In genomic region chr14:94470311-94470710, GRCh38 we compare ENCODE assay signal across 19 cellular contexts. TPM values are rescaled to one million over a fixed set of nuclear protein-coding genes. Genes with fewer than 3 reads are reported as not detected.
A peak's percentile ranks its signal among the peaks of the same experiment; 100 is the strongest.
DNase-seq lines count a peak whose midpoint lies in the region; TF ChIP-seq lines count a peak whose summit lies in the region.
"Had no signal": no experiment of that assay in that cellular context is flagged by ENCODE, and none has a peak within 500 bp of the region (broad histone marks: within the 10 kb centered on the region; RNA-seq: fewer than 3 reads in every experiment).

No MANE protein-coding gene starts in this region.

- no peak for TF ChIP-seq POLR2A in vagina (IDR thresholded peaks at IDR 0.05)

- no peak overlapping the region for H3K9ac ChIP-seq in H9 (ENCODE audit: extremely low read depth, insufficient read length, low read length)

- H3K9me3 ChIP-seq in DOHH2 (ENCODE audit: control insufficient read depth, insufficient read depth, low read length) (no peaks in the 10 kb centered on the region), H9 (ENCODE audit: control insufficient read depth, low read depth, low read length) (no peaks in the 10 kb centered on the region), vagina (peaks cover 2% of the 10 kb centered on the region)
- H3K9me3 ChIP-seq: BE2C, HAP-1 had no signal

- H3T11ph ChIP-seq in H9 (ENCODE audit: low read length) = no peak overlapping the region

- intact Hi-C loops in vagina (cut with DNase I) = no loop called here

- H4K20me1 ChIP-seq in DOHH2 (ENCODE audit: control insufficient read depth, insufficient read depth, low read depth, low read length) (no peaks in the 10 kb centered on the region), H9 (ENCODE audit: control insufficient read depth, insufficient read depth, insufficient read length) (no peaks in the 10 kb centered on the region)

- no peak overlapping the region for H3K14ac ChIP-seq in H9 (ENCODE audit: insufficient read depth, low read length)

- H3K27me3 Mint-ChIP-seq in H9 (ENCODE audit: low read depth) = peaks cover 17% of the 10 kb centered on the region

- H3K23ac ChIP-seq in H9 (ENCODE audit: insufficient read length, low read depth, low read length) = no peak overlapping the region

- no peak overlapping the region for H4K8ac ChIP-seq in H9 (replicated peaks; ENCODE audit: insufficient read length, low read depth, low read length)

- no peak overlapping the region for H3K56ac ChIP-seq in H9 (ENCODE audit: insufficient read length, low read depth, low read length)

- H4K91ac ChIP-seq in H9 (ENCODE audit: insufficient read length, low read depth, low read length) = no peak overlapping the region

- H3K36me3 ChIP-seq in DOHH2 (ENCODE audit: control insufficient read depth, low read length) = peaks cover 93% of the 10 kb centered on the region
- H3K36me3 ChIP-seq in vagina = no peaks in the 10 kb centered on the region
- H3K36me3 ChIP-seq: BE2C, HAP-1 had no signal

- H3K18ac ChIP-seq in H9 (ENCODE audit: insufficient read length, low read depth, low read length) = no peak overlapping the region

- H3K36me3 Mint-ChIP-seq in H9 (ENCODE audit: insufficient read depth in 1 of 3, low read depth in 3 of 3) = peaks cover 0 to 3% (median 0%) of the 10 kb centered on the region in 3 experiments; a peak in 1 of 7 replicates
- H3K36me3 Mint-ChIP-seq: CD4-positive, CD25-positive, alpha-beta regulatory T cell; CD8-positive, alpha-beta memory T cell had no signal

- TF ChIP-seq CTCF in DOHH2 (IDR thresholded peaks at IDR 0.05; ENCODE audit: low read depth, low read length, poor library complexity, severe bottlenecking) (no peak), H9 (conservative IDR thresholded peaks at IDR 0.05) (no peak), coronary artery (IDR thresholded peaks at IDR 0.05) (no peak), vagina (IDR thresholded peaks at IDR 0.05) (no peak)

- peaks cover 7 to 8% of the 10 kb centered on the region in 2 experiments; a peak in 4 of 5 replicates for H3K9me3 Mint-ChIP-seq in H9

- DNase-seq in H9 (peak; percentile 3), coronary artery (ENCODE audit: low spot score) (peak; percentile 50), vagina (ENCODE audit: extremely low spot score in 2 of 2) (peak; percentile 29 to 40), NCI-H187 treated with DMSO at 0.1 percent for 48 hours (lab: John Stamatoyannopoulos, UW) (no peak), RPMI8226 (no peak)
- DNase-seq: ACHN; BE2C; C1 segment of cervical spinal cord; CD4-positive, CD25-positive, alpha-beta regulatory T cell; CD8-positive, alpha-beta memory T cell; COR-L47; DMS 273 treated with DMSO at 0.1 percent for 48 hours; DMS53; DND-41 had no signal

- no peak overlapping the region for H3K27ac Mint-ChIP-seq in H9
- H3K27ac Mint-ChIP-seq: CD4-positive, CD25-positive, alpha-beta regulatory T cell; CD8-positive, alpha-beta memory T cell had no signal

- no CpG with 5 or more reads among the region's 2 CpGs for WGBS in H9 (ENCODE audit: extremely low coverage, insufficient read length, low lambda C conversion rate)

- no peak overlapping the region for H2BK5ac ChIP-seq in H9 (ENCODE audit: insufficient read length, low read length)

- no peak overlapping the region for H2BK12ac ChIP-seq in H9 (ENCODE audit: insufficient read length, low read depth, low read length)

- H3K9me2 ChIP-seq in DOHH2 (replicated peaks; ENCODE audit: control insufficient read depth, low read length) = no peaks in the 10 kb centered on the region

- no peaks in the 10 kb centered on the region; a peak in 1 of 4 replicates for H3K4me1 Mint-ChIP-seq in H9
- H3K4me1 Mint-ChIP-seq: CD4-positive, CD25-positive, alpha-beta regulatory T cell; CD8-positive, alpha-beta memory T cell had no signal

- no peak overlapping the region for H2BK15ac ChIP-seq in H9 (ENCODE audit: low read depth, low read length)

- H3K4ac ChIP-seq in H9 (ENCODE audit: low read depth, low read length) = no peak overlapping the region

- peaks cover 62% of the 10 kb centered on the region for H3K4me1 ChIP-seq in DOHH2 (ENCODE audit: control insufficient read depth, low read length)
- no peaks in the 10 kb centered on the region for H3K4me1 ChIP-seq in H9 (ENCODE audit: insufficient read depth, low read length)
- no peaks in the 10 kb centered on the region for H3K4me1 ChIP-seq in vagina
- H3K4me1 ChIP-seq: BE2C, HAP-1 had no signal

- H3K4me3 ChIP-seq in DOHH2 (ENCODE audit: low read length) (peak overlapping the region; percentile 87), coronary artery (no peak overlapping the region), vagina (no peak overlapping the region)
- H3K4me3 ChIP-seq: HAP-1 had no signal

- no peaks in the 10 kb centered on the region for H3K27me3 ChIP-seq in DOHH2 (ENCODE audit: control insufficient read depth, low read length)
- no peaks in the 10 kb centered on the region; the same call in 1 of the 2 replicates for H3K27me3 ChIP-seq in H9 (ENCODE audit: insufficient read depth, low read length)
- no peaks in the 10 kb centered on the region for H3K27me3 ChIP-seq in vagina
- H3K27me3 ChIP-seq: BE2C had no signal

- H2AFZ ChIP-seq in H9 (ENCODE audit: low read length) = no peak overlapping the region

- H3F3A ChIP-seq in DOHH2 (ENCODE audit: control insufficient read depth, insufficient read depth) = no peaks in the 10 kb centered on the region

- H2BK120ac ChIP-seq in H9 (ENCODE audit: low read depth, low read length, poor library complexity, severe bottlenecking) = no peak overlapping the region

- H3K79me2 ChIP-seq in DOHH2 (ENCODE audit: control insufficient read depth, low read length) = peaks cover 67% of the 10 kb centered on the region
- no peaks in the 10 kb centered on the region for H3K79me2 ChIP-seq in H9 (ENCODE audit: insufficient read depth, low read length)

- no peaks in the 10 kb centered on the region for H3K79me1 ChIP-seq in H9 (ENCODE audit: insufficient read depth, low read depth, low read length, poor library complexity, severe bottlenecking)

- peak overlapping the region; percentile 47 for H3K27ac ChIP-seq in DOHH2 (ENCODE audit: low read depth, low read length)
- H3K27ac ChIP-seq in H9 (ENCODE audit: insufficient read length, low read depth, low read length) = no peak overlapping the region
- H3K27ac ChIP-seq in coronary artery = no peak overlapping the region
- no peak overlapping the region for H3K27ac ChIP-seq in vagina
- H3K27ac ChIP-seq: HL-60 had no signal

- H4K5ac ChIP-seq in H9 (ENCODE audit: insufficient read length, low read depth, low read length) = no peak overlapping the region

- no peak overlapping the region for H2BK20ac ChIP-seq in H9 (ENCODE audit: low read depth, low read length, poor library complexity, severe bottlenecking)

- no peaks in the 10 kb centered on the region for H3K23me2 ChIP-seq in H9 (ENCODE audit: insufficient read length, low read depth, low read length, poor library complexity, severe bottlenecking)

- no peak overlapping the region for H2AK5ac ChIP-seq in H9 (ENCODE audit: insufficient read length, low read length)

- H3K4me3 Mint-ChIP-seq in H9 = no peak overlapping the region
- H3K4me3 Mint-ChIP-seq: CD4-positive, CD25-positive, alpha-beta regulatory T cell; CD8-positive, alpha-beta memory T cell had no signal

- H3K4me2 ChIP-seq in DOHH2 (ENCODE audit: low read length) (peak overlapping the region; percentile 98), H9 (ENCODE audit: insufficient read depth, insufficient read length, low read length) (no peak overlapping the region)

RNA-seq across cellular contexts. Expression of gene SERPINA9, which starts 5.7 kb away (rescaled TPM):
- total RNA-seq in H9 (2021) (not detected in 2 replicates), vagina (2.0 TPM)
- total RNA-seq: CD4-positive, CD25-positive, alpha-beta regulatory T cell; CD8-positive, alpha-beta memory T cell; H1; HT1080 had no signal

RNA-seq across cellular contexts. Expression of gene SERPINA11, which starts 17.7 kb away (rescaled TPM):
- total RNA-seq in H9 (2021) (not detected in 2 replicates), vagina (not detected)
- total RNA-seq: CD4-positive, CD25-positive, alpha-beta regulatory T cell; CD8-positive, alpha-beta memory T cell; HT1080 had no signal

RNA-seq across cellular contexts. Expression of gene SERPINA12, which starts 39.0 kb away (rescaled TPM):
- total RNA-seq in H9 (2021) = not detected in 2 replicates
- total RNA-seq in vagina = 8.6 TPM
- total RNA-seq: CD4-positive, CD25-positive, alpha-beta regulatory T cell; CD8-positive, alpha-beta memory T cell; H1; HT1080 had no signal

Comparison
In these comparisons a context has a peak if more than half of its experiments do, and no peak if none do; other contexts are left out.
1. DNase-seq: peak in H9 (single experiment), coronary artery (single experiment) and vagina (2 of 2); none in NCI-H187 treated with DMSO at 0.1 percent for 48 hours (single experiment) and RPMI8226 (single experiment).